ENCODE assay signal across 1 cellular context in the genomic region with DNA sequence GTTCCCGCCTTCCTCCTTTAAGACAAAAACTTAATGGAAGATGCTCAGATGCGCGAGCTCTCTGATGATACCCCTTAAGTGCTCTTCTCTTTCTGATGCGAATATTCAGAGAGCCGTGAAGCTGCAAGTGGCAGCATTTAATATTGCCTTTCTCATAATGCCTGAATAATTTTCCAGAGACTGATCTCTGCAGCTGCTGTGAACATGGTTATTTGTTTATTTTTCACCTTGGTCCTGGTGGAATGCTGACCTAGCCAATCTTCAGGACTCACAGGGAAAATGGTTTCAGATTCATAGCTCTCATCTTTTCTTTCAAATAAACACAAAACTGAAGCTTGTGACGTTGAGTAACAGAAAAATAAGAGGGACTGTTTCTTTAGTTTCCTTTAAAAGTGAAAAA.
TF ChIP-seq lines count a peak whose summit lies in the region.

No MANE protein-coding gene starts in this region.

TF ChIP-seq in IMR-90, 13 proteins besides CTCF, POLR2A, EP300 and RAD21 (continued from another document):
- TF ChIP-seq, protein P1, sequence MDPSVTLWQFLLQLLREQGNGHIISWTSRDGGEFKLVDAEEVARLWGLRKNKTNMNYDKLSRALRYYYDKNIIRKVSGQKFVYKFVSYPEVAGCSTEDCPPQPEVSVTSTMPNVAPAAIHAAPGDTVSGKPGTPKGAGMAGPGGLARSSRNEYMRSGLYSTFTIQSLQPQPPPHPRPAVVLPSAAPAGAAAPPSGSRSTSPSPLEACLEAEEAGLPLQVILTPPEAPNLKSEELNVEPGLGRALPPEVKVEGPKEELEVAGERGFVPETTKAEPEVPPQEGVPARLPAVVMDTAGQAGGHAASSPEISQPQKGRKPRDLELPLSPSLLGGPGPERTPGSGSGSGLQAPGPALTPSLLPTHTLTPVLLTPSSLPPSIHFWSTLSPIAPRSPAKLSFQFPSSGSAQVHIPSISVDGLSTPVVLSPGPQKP (IDR thresholded peaks at IDR 0.05; ENCODE audit: borderline replicate concordance, low read depth, low read length): no peak
- TF ChIP-seq NFE2L2 (IDR thresholded peaks at IDR 0.05; ENCODE audit: low read depth, low read length) (no peak), RFX5 (IDR thresholded peaks at IDR 0.05; ENCODE audit: low read depth, low read length) (no peak), FOS (IDR thresholded peaks at IDR 0.05; ENCODE audit: low read depth, low read length) (no peak), RCOR1 (IDR thresholded peaks at IDR 0.05; ENCODE audit: insufficient replicate concordance, low read length) (no peak), BHLHE40 (IDR thresholded peaks at IDR 0.05; ENCODE audit: low read depth, low read length) (no peak), SMC3 (IDR thresholded peaks at IDR 0.05; ENCODE audit: low read depth, low read length) (no peak)
- TF ChIP-seq, protein P2, sequence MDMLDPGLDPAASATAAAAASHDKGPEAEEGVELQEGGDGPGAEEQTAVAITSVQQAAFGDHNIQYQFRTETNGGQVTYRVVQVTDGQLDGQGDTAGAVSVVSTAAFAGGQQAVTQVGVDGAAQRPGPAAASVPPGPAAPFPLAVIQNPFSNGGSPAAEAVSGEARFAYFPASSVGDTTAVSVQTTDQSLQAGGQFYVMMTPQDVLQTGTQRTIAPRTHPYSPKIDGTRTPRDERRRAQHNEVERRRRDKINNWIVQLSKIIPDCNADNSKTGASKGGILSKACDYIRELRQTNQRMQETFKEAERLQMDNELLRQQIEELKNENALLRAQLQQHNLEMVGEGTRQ (IDR thresholded peaks at IDR 0.05; ENCODE audit: low read depth, low read length): no peak
